ENCODE assay signal across 1 cellular context in genomic region chr3:198032445-198032936, GRCh38.
TF ChIP-seq lines count a peak whose summit lies in the region.

No MANE protein-coding gene starts in this region.

TF ChIP-seq in WTC11, 78 proteins besides CTCF, POLR2A, EP300 and RAD21:
- TF ChIP-seq ELF4 (CRISPR knock-in tag; IDR thresholded peaks at IDR 0.05; ENCODE audit: low read depth) (no peak), OVOL2 (CRISPR knock-in tag; IDR thresholded peaks at IDR 0.05; ENCODE audit: borderline replicate concordance) (no peak), GRHL2 (CRISPR knock-in tag; IDR thresholded peaks at IDR 0.05; ENCODE audit: insufficient replicate concordance, severe bottlenecking) (no peak), IRF2 (CRISPR knock-in tag; IDR thresholded peaks at IDR 0.05; ENCODE audit: borderline replicate concordance, low read depth) (no peak), NFATC4 (CRISPR knock-in tag; IDR thresholded peaks at IDR 0.05) (no peak), ZNF423 (CRISPR knock-in tag; IDR thresholded peaks at IDR 0.05) (no peak), SOX15 (CRISPR knock-in tag; IDR thresholded peaks at IDR 0.05) (no peak), ZMAT4 (CRISPR knock-in tag; IDR thresholded peaks at IDR 0.05) (no peak), ARID4B (CRISPR knock-in tag; IDR thresholded peaks at IDR 0.05; ENCODE audit: borderline replicate concordance) (no peak), TEAD4 (CRISPR knock-in tag; IDR thresholded peaks at IDR 0.05) (no peak), ZNF263 (CRISPR knock-in tag; IDR thresholded peaks at IDR 0.05; ENCODE audit: low read depth) (no peak), TEAD1 (CRISPR knock-in tag; IDR thresholded peaks at IDR 0.05) (no peak), FOXJ3 (CRISPR knock-in tag; IDR thresholded peaks at IDR 0.05; ENCODE audit: borderline replicate concordance) (no peak), ZNF396 (CRISPR knock-in tag; IDR thresholded peaks at IDR 0.05; ENCODE audit: borderline replicate concordance) (no peak), AR (CRISPR knock-in tag; IDR thresholded peaks at IDR 0.05) (no peak), ZNF232 (CRISPR knock-in tag; IDR thresholded peaks at IDR 0.05) (no peak), E2F4 (CRISPR knock-in tag; IDR thresholded peaks at IDR 0.05; ENCODE audit: borderline replicate concordance, low read depth) (no peak)
